Comparison of ENCODE assay signal across 25 cellular contexts in the genomic region with DNA sequence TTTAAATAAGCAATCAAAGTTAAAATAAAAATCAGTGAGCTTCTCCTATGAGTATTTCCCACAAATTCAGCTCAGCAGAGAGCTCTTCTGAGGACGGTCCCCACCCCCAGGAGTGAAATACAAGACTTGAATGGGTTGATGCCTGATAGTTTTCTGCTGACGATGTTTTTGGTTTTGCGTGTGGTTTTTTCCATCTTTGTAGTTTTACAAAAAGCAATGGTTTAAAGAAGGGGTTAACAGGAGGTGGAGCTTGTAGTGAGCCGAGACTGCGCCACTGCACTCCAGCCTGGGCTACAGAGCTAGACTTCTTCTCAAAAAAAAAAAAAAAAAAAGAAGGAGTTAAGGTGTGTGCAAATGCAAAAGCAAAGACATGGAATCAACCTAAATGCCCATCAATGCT.
"Had no signal": no experiment of that assay in that cellular context is flagged by ENCODE, and none has a peak within 500 bp of the region (broad histone marks: within the 10 kb centered on the region; RNA-seq: fewer than 3 reads in every experiment).

No MANE protein-coding gene starts in this region.

- H3K4me3 ChIP-seq: ascending aorta, cardiac muscle cell had no signal

- DNase-seq: activated B cell treated with CpG ODN at 0.5 μM for 24 hours; activated CD4-positive, alpha-beta memory T cell treated with anti-CD3 and anti-CD28 coated beads for 36 hours; activated CD4-positive, alpha-beta T cell treated with anti-CD3 and anti-CD28 coated beads for 4 hours; activated CD4-positive, alpha-beta T cell treated with anti-CD3 and anti-CD28 coated beads, Interleukin-2, amount 10 ng/mL, durations not matched to agents 24 days and 14 days; activated CD4-positive, alpha-beta T cell treated with anti-CD3 and anti-CD28 coated beads, Interleukin-2, amount 50 U/mL, for 1 hour; activated CD4-positive, alpha-beta T cell treated with anti-CD3 and anti-CD28 coated beads, Interleukin-2, amount 50 U/mL, for 4 hours; activated CD4-positive, CD25-positive, alpha-beta regulatory T cell treated with anti-CD3 and anti-CD28 coated beads, Interleukin-2, amount 50 U/mL, for 72 hours; activated CD8-positive, alpha-beta memory T cell treated with anti-CD3 and anti-CD28 coated beads, Interleukin-2, amount 50 U/mL, for 4 hours; activated CD8-positive, alpha-beta T cell treated with anti-CD3 and anti-CD28 coated beads for 36 hours; activated effector memory CD4-positive, alpha-beta T cell treated with Interleukin-2 at 50 U/mL for 16 hours; activated gamma-delta T cell; activated naive CD4-positive, alpha-beta T cell treated with anti-CD3 and anti-CD28 coated beads, Interleukin-2, amount 10 ng/mL, durations not matched to agents 7 days and 5 days; activated naive CD4-positive, alpha-beta T cell treated with Interleukin-2 at 50 U/mL for 16 hours; activated naive CD8-positive, alpha-beta T cell treated with anti-CD3 and anti-CD28 coated beads, Interleukin-2, amount 10 ng/mL, durations not matched to agents 7 days and 5 days; activated naive CD8-positive, alpha-beta T cell treated with anti-CD3 and anti-CD28 coated beads, Interleukin-2, amount 50 U/mL, for 24 hours; activated T-cell treated with anti-CD3 and anti-CD28 coated beads for 4 hours; activated T-cell treated with anti-CD3 and anti-CD28 coated beads, Interleukin-2, amount 50 U/mL, for 1 hour; activated T-cell treated with anti-CD3 and anti-CD28 coated beads, Interleukin-2, amount 50 U/mL, for 4 hours; amygdala; anterior cingulate cortex; caudate nucleus; cerebellar nuclear complex; T-helper 9 cell had no signal
